ENCODE assay signal across 1 cellular context in the genomic region with DNA sequence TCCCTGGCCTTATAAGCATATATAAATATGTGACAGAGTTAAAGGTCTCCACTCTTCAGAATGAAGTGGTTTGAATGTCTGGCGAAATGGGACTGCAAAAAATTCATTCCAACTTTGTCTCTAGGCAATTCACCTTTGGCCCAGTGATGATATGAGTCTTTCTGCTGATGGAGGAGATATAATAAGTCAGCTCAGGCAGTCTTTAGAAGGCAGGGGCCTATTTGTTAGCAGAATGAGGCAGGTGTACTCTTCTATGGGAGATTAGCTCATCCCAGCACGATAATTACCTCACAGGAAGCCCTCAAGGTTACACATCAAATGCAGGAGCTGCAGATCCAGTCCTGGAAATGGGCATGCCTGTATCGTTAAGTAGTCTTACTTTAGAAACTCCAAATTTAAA.
TF ChIP-seq lines count a peak whose summit lies in the region.

No MANE protein-coding gene starts in this region.

TF ChIP-seq in HepG2, 621 proteins besides CTCF, POLR2A, EP300 and RAD21 (continued from another document):
- 0 out of 2 replicates have a peak, but pooled peaks have one; percentile 17 for TF ChIP-seq AHDC1 (CRISPR knock-in tag; IDR thresholded peaks at IDR 0.05; ENCODE audit: borderline replicate concordance)
- 0 out of 2 replicates have a peak, but pooled peaks have one; percentile 21 for TF ChIP-seq ZNF629 (CRISPR knock-in tag; conservative IDR thresholded peaks at IDR 0.05)
TF ChIP-seq in HepG2: peak in this region for 2.
